ENCODE assay signal across 26 cellular contexts in genomic region chr6:85795966-85796365, GRCh38.
"Had no signal": no experiment of that assay in that cellular context is flagged by ENCODE, and none has a peak within 500 bp of the region (broad histone marks: within the 10 kb centered on the region; RNA-seq: fewer than 3 reads in every experiment).

No MANE protein-coding gene starts in this region.

- H3K27ac ChIP-seq: brain microvascular endothelial cell, gastrocnemius medialis, left ventricle myocardium inferior, suprapubic skin, tibial artery, upper lobe of right lung had no signal

- H3K36me3 ChIP-seq: brain microvascular endothelial cell, gastrocnemius medialis, left ventricle myocardium inferior, suprapubic skin, tibial artery, upper lobe of right lung had no signal

- H3K4me3 ChIP-seq: gastrocnemius medialis, left ventricle myocardium inferior, lung, suprapubic skin, tibial artery, upper lobe of right lung had no signal

- DNase-seq: activated CD4-positive, alpha-beta memory T cell treated with anti-CD3 and anti-CD28 coated beads for 36 hours; activated CD4-positive, alpha-beta T cell treated with anti-CD3 and anti-CD28 coated beads, Interleukin-2, amount 10 ng/mL, durations not matched to agents 24 days and 14 days; activated CD4-positive, CD25-positive, alpha-beta regulatory T cell treated with anti-CD3 and anti-CD28 coated beads, Interleukin-2, amount 50 U/mL, for 72 hours; activated CD8-positive, alpha-beta memory T cell treated with anti-CD3 and anti-CD28 coated beads, Interleukin-2, amount 50 U/mL, for 4 hours; activated effector memory CD4-positive, alpha-beta T cell treated with anti-CD3 and anti-CD28 coated beads, Interleukin-2, amount 50 U/mL, for 16 hours; activated naive CD4-positive, alpha-beta T cell treated with anti-CD3 and anti-CD28 coated beads for 36 hours; activated naive CD8-positive, alpha-beta T cell treated with anti-CD3 and anti-CD28 coated beads for 36 hours; activated T-cell treated with anti-CD3 and anti-CD28 coated beads, Interleukin-2, amount 50 U/mL, for 1 hour; brain microvascular endothelial cell; cortex of kidney; effector memory CD8-positive, alpha-beta T cell; erythroblast; gastrocnemius medialis; glutamatergic neuron; islet precursor cell; left ventricle myocardium inferior; mesendoderm; natural killer cell; right cardiac atrium; stimulated activated CD4-positive, alpha-beta T cell treated with anti-CD3 and anti-CD28 coated beads, Interleukin-15, amount 100 ng/mL, for 24 hours; stimulated activated CD4-positive, alpha-beta T cell treated with anti-CD3 and anti-CD28 coated beads, Interleukin-2, amount 100 ng/mL, for 24 hours; stimulated activated naive CD4-positive, alpha-beta T cell; tibial artery; upper lobe of right lung had no signal

- H3K27me3 ChIP-seq: brain microvascular endothelial cell, gastrocnemius medialis, suprapubic skin, tibial artery, upper lobe of right lung had no signal

- ATAC-seq: effector memory CD8-positive, alpha-beta T cell; gastrocnemius medialis; natural killer cell; right cardiac atrium; upper lobe of right lung had no signal

- H3K9me3 ChIP-seq: gastrocnemius medialis, suprapubic skin, upper lobe of right lung had no signal
